15 cellular contexts compared by ENCODE assay signal in the genomic region with DNA sequence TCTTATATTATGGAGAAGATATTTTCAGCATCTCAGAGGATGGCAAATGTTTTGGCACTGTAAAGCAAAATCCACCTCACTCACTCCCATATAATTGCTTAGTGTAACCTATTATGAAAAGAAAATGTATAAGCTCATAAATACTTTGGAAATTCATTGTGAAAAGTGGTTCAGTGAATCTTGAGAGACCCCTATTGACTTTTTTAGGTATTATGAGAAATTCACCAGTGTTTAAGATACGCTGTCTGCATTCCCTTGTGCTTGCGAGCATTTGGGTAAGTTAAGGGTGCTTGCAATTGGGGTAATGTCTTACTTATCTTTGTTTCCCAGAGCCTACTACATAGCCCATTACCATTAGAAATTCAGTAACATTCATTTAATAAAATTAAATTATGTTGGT.
DNase-seq lines count a peak whose midpoint lies in the region; ATAC-seq, FAIRE-seq and TF ChIP-seq lines count a peak whose summit lies in the region.
"Had no signal": no experiment of that assay in that cellular context is flagged by ENCODE, and none has a peak within 500 bp of the region (broad histone marks: within the 10 kb centered on the region; RNA-seq: fewer than 3 reads in every experiment).

No MANE protein-coding gene starts in this region.

- ATAC-seq in A549: no peak
- ATAC-seq: WTC11 had no signal

- H2BK5ac ChIP-seq in trophoblast cell (ENCODE audit: low read depth, low read length, poor library complexity): no peak overlapping the region

- no peak for FAIRE-seq in A549 (lab: Jason Lieb, UNC)
- FAIRE-seq: islet of Langerhans had no signal

- H3K4me2 ChIP-seq in A549: no peak overlapping the region
- no peak overlapping the region for H3K4me2 ChIP-seq in GM23248 (ENCODE audit: unreplicated experiment)
- no peak overlapping the region for H3K4me2 ChIP-seq in trophoblast cell (ENCODE audit: low read length)

- H2AFZ ChIP-seq in GM23248 (0 out of 2 replicates have a peak overlapping the region, but pooled peaks have one; percentile 16), trophoblast cell (ENCODE audit: insufficient read depth, low read length, poor library complexity) (no peak overlapping the region)

- no peak for TF ChIP-seq POLR2A in A549 (IDR thresholded peaks at IDR 0.05; ENCODE audit: low read length)
- no peak for TF ChIP-seq POLR2A in stomach (IDR thresholded peaks at IDR 0.05)
- TF ChIP-seq POLR2A in prostate gland (IDR thresholded peaks at IDR 0.05): no peak

- H4K12ac ChIP-seq in trophoblast cell (ENCODE audit: low read depth, low read length): no peak overlapping the region

- no peak overlapping the region for H3K4ac ChIP-seq in trophoblast cell (ENCODE audit: low read depth, low read length)

- H3K14ac ChIP-seq in trophoblast cell (ENCODE audit: low read length): no peak overlapping the region

- H3K9me2 ChIP-seq in GM23248 (ENCODE audit: insufficient read depth): no peaks in the 10 kb centered on the region

- H3K18ac ChIP-seq in trophoblast cell (ENCODE audit: low read length): no peak overlapping the region

- H3K79me2 ChIP-seq in GM23248 (ENCODE audit: insufficient read depth) (no peaks in the 10 kb centered on the region), trophoblast cell (ENCODE audit: control insufficient read depth, insufficient read depth, low read length, poor library complexity) (no peaks in the 10 kb centered on the region)

- H2AK5ac ChIP-seq in trophoblast cell (ENCODE audit: low read length): no peak overlapping the region

- DNase-seq in A549 (ENCODE audit: low read depth in 1 of 2, low spot score in 1 of 2): peak in 1 of 2 experiments; percentile 14
- DNase-seq in GM23248: peak; percentile 6
- peak; percentile 1 for DNase-seq in SK-MEL-5 (ENCODE audit: low read depth, low spot score)
- peak; percentile 33 for DNase-seq in fibroblast of pulmonary artery (ENCODE audit: low read depth)
- DNase-seq in stimulated activated CD4-positive, alpha-beta T cell treated with anti-CD3 and anti-CD28 coated beads, Interleukin-1b, Interleukin-23, amount 100 ng/mL, for 48 hours: no peak
- no peak for DNase-seq in stomach
- no peak for DNase-seq in trophoblast cell
- no peak for DNase-seq in prostate gland (ENCODE audit: low spot score)
- DNase-seq: activated naive CD8-positive, alpha-beta T cell treated with anti-CD3 and anti-CD28 coated beads, Interleukin-2, amount 10 ng/mL, durations not matched to agents 7 days and 5 days; DND-41; NCI-H1092 had no signal

- peaks cover 4% of the 10 kb centered on the region; the same call in 1 of the 2 replicates for H3F3A ChIP-seq in GM23248 (ENCODE audit: insufficient read depth)

- H2BK12ac ChIP-seq in trophoblast cell (ENCODE audit: low read length): no peak overlapping the region

- in situ Hi-C loops in GM23248 (cut with MboI): no loop called here
- in situ Hi-C loops in SK-MEL-5 (cut with HindIII; ENCODE audit: low pct_unique_long_range_greater_than_20kb, low sequenced_read_pairs): no loop called here

- no peak overlapping the region for H3K23ac ChIP-seq in trophoblast cell (ENCODE audit: low read length)

- no peak overlapping the region for H4K8ac ChIP-seq in trophoblast cell (ENCODE audit: low read depth, low read length)

- H3K79me1 ChIP-seq in trophoblast cell (ENCODE audit: low read length): no peaks in the 10 kb centered on the region

- 79% methylated on average over 2 of the region's 2 CpGs for WGBS in A549 (ENCODE audit: missing lambda C conversion rate)
- 95% methylated on average over 2 of the region's 2 CpGs for WGBS in GM23248 (ENCODE audit: low coverage in 1 of 2, low lambda C conversion rate in 2 of 2, missing lambda C conversion rate in 2 of 2), 2 experiments
- WGBS in stomach, 5 donors: 65 to 76% (median 70%) methylated on average over 2 of the region's 2 CpGs
- WGBS in trophoblast cell (ENCODE audit: extremely low coverage, insufficient coverage, insufficient read length): no CpG with 5 or more reads among the region's 2 CpGs
- WGBS in prostate gland: 89% methylated on average over 2 of the region's 2 CpGs

- H3K9ac ChIP-seq in GM23248: no peak overlapping the region
- no peak overlapping the region for H3K9ac ChIP-seq in trophoblast cell (ENCODE audit: low read length)

- no peak overlapping the region for H2BK120ac ChIP-seq in trophoblast cell (ENCODE audit: insufficient read depth, low read length, poor library complexity)

- TF ChIP-seq RAD21 in A549 (conservative IDR thresholded peaks at IDR 0.05 in 1 of 2, IDR thresholded peaks at IDR 0.05 in 1 of 2): peak; percentile 53 to 57

- TF ChIP-seq EP300 in A549 (IDR thresholded peaks at IDR 0.05) (no peak), stomach (IDR thresholded peaks at IDR 0.05) (no peak)

- H3K4me3 ChIP-seq in A549 (no peak overlapping the region), GM23248 (no peak overlapping the region), fibroblast of pulmonary artery (replicated peaks; ENCODE audit: low read depth, low read length) (no peak overlapping the region), stomach (no peak overlapping the region), trophoblast cell (ENCODE audit: low read depth, low read length) (no peak overlapping the region), prostate gland (no peak overlapping the region)
- H3K4me3 ChIP-seq: coronary artery, esophagus muscularis mucosa had no signal

- POLR2A ChIA-PET in A549 (lab: Yijun Ruan, JAX): no interaction called here

- no peaks in the 10 kb centered on the region for H4K20me1 ChIP-seq in GM23248 (ENCODE audit: insufficient read depth)

- TF ChIP-seq CTCF in A549 (IDR thresholded peaks at IDR 0.05) (peak; percentile 38), fibroblast of pulmonary artery (IDR thresholded peaks at IDR 0.05; ENCODE audit: low read length, missing control alignments) (peak; percentile 29), stomach (IDR thresholded peaks at IDR 0.05) (no peak), prostate gland (IDR thresholded peaks at IDR 0.05) (no peak)

- no peak overlapping the region for H4K91ac ChIP-seq in trophoblast cell (ENCODE audit: low read depth, low read length)

- intact Hi-C loops in stomach (cut with DNase I; ENCODE audit: low total_unique reads) (no loop called here), prostate gland (cut with DNase I) (loop anchor here (10.0 kb wide), 1 partner anchor 57 kb away; no protein-coding TSS in a partner anchor)

- no peaks in the 10 kb centered on the region for H3K27me3 ChIP-seq in GM23248 (replicated peaks; ENCODE audit: insufficient read depth)
- no peaks in the 10 kb centered on the region for H3K27me3 ChIP-seq in stomach
- H3K27me3 ChIP-seq in trophoblast cell (ENCODE audit: insufficient read depth, low read length): no peaks in the 10 kb centered on the region
- no peaks in the 10 kb centered on the region for H3K27me3 ChIP-seq in prostate gland (replicated peaks; ENCODE audit: insufficient read depth)
- H3K27me3 ChIP-seq: esophagus muscularis mucosa had no signal

- H3K4me1 ChIP-seq in A549: peaks cover 9% of the 10 kb centered on the region; the same call in 2 of the 3 replicates
- H3K4me1 ChIP-seq in GM23248 (ENCODE audit: insufficient read depth): peaks cover 11% of the 10 kb centered on the region
- H3K4me1 ChIP-seq in stomach: no peaks in the 10 kb centered on the region
- no peaks in the 10 kb centered on the region for H3K4me1 ChIP-seq in trophoblast cell (ENCODE audit: control insufficient read depth in 1 of 2, insufficient read depth in 2 of 2, low read length in 2 of 2)
- H3K4me1 ChIP-seq in prostate gland (replicated peaks): no peaks in the 10 kb centered on the region
- H3K4me1 ChIP-seq: esophagus muscularis mucosa had no signal

- H3K9me3 ChIP-seq in A549 (no peaks in the 10 kb centered on the region), GM23248 (ENCODE audit: low read depth) (no peaks in the 10 kb centered on the region), stomach (no peaks in the 10 kb centered on the region), trophoblast cell (ENCODE audit: insufficient read depth, low read depth, low read length) (no peaks in the 10 kb centered on the region), prostate gland (no peaks in the 10 kb centered on the region)
- H3K9me3 ChIP-seq: esophagus muscularis mucosa had no signal

- H3K36me3 ChIP-seq in GM23248 (ENCODE audit: low read depth): no peaks in the 10 kb centered on the region
- no peaks in the 10 kb centered on the region for H3K36me3 ChIP-seq in stomach
- no peaks in the 10 kb centered on the region for H3K36me3 ChIP-seq in trophoblast cell (ENCODE audit: control insufficient read depth in 1 of 2, insufficient read depth in 2 of 2, low read length in 2 of 2)
- H3K36me3 ChIP-seq in prostate gland: no peaks in the 10 kb centered on the region
- H3K36me3 ChIP-seq: esophagus muscularis mucosa had no signal

- CTCF ChIA-PET in A549 (lab: Yijun Ruan, JAX): interaction anchor here (0.7 to 2.3 kb wide), 8 partner anchors 10 to 665 kb away, joined by 3 to 9 read pairs (median 4); no protein-coding TSS in a partner anchor

- no peak overlapping the region for H3K27ac ChIP-seq in A549
- no peak overlapping the region for H3K27ac ChIP-seq in GM23248
- H3K27ac ChIP-seq in stomach: no peak overlapping the region
- no peak overlapping the region for H3K27ac ChIP-seq in trophoblast cell (ENCODE audit: low read depth, low read length)
- no peak overlapping the region for H3K27ac ChIP-seq in prostate gland
- H3K27ac ChIP-seq: coronary artery, esophagus muscularis mucosa had no signal

TF ChIP-seq in A549, 52 proteins besides CTCF, POLR2A, EP300 and RAD21:
- TF ChIP-seq, protein P1, sequence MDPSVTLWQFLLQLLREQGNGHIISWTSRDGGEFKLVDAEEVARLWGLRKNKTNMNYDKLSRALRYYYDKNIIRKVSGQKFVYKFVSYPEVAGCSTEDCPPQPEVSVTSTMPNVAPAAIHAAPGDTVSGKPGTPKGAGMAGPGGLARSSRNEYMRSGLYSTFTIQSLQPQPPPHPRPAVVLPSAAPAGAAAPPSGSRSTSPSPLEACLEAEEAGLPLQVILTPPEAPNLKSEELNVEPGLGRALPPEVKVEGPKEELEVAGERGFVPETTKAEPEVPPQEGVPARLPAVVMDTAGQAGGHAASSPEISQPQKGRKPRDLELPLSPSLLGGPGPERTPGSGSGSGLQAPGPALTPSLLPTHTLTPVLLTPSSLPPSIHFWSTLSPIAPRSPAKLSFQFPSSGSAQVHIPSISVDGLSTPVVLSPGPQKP (IDR thresholded peaks at IDR 0.05; ENCODE audit: low read depth, low read length): no peak
- TF ChIP-seq, protein P2, sequence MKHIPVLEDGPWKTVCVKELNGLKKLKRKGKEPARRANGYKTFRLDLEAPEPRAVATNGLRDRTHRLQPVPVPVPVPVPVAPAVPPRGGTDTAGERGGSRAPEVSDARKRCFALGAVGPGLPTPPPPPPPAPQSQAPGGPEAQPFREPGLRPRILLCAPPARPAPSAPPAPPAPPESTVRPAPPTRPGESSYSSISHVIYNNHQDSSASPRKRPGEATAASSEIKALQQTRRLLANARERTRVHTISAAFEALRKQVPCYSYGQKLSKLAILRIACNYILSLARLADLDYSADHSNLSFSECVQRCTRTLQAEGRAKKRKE (CRISPR knock-in tag; IDR thresholded peaks at IDR 0.05; ENCODE audit: low read depth): no peak
- peak; percentile 37; the same call in 2 of the 3 replicates for TF ChIP-seq SMC3 (IDR thresholded peaks at IDR 0.05)
TF ChIP-seq in A549: peak in this region for 1.

Comparison
In these comparisons a context has a peak if more than half of its experiments do, and no peak if none do; other contexts are left out.
1. DNase-seq: peak in GM23248 (single experiment), SK-MEL-5 (single experiment) and fibroblast of pulmonary artery (single experiment); none in stimulated activated CD4-positive, alpha-beta T cell treated with anti-CD3 and anti-CD28 coated beads, Interleukin-1b, Interleukin-23, amount 100 ng/mL, for 48 hours (single experiment), stomach (single experiment), trophoblast cell (0 of 2) and prostate gland (single experiment).
2. CTCF ChIP-seq: peak in A549 (single experiment) and fibroblast of pulmonary artery (single experiment); none in stomach (0 of 7) and prostate gland (0 of 4).